1 cellular context compared by ENCODE assay signal in the genomic region with DNA sequence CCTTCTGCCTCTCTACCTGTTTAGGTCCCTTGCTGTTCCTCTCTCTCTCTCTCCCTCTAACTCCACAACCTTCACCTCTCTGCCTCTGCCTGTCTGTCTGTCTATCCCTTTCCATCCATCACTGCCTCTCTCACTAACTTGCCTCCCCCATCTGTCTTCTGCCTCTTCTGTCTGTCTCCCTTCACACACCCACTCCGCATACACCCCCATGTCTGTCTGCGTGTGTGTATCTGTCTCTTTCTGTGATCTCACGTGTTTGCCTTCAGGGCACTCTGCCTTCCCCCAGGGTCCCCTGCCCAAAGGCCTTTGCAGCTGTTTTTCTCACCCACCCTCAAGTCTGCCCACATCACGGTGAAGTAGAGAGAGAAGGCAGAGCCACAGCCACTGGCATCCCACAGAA.
A peak's percentile ranks its signal among the peaks of the same experiment; 100 is the strongest.
TF ChIP-seq lines count a peak whose summit lies in the region.

No MANE protein-coding gene starts in this region.

TF ChIP-seq in HepG2, 621 proteins besides CTCF, POLR2A, EP300 and RAD21:
- TF ChIP-seq HHEX (CRISPR knock-in tag; IDR thresholded peaks at IDR 0.05) (no peak), ZNF282 (IDR thresholded peaks at IDR 0.05; ENCODE audit: partially characterized antibody) (no peak), ARHGAP35 (CRISPR knock-in tag; IDR thresholded peaks at IDR 0.05; ENCODE audit: borderline replicate concordance) (no peak), ZSCAN22 (CRISPR knock-in tag; IDR thresholded peaks at IDR 0.05) (peak; percentile 68; the same call in 1 of the 2 replicates), SRSF1 (optimal IDR thresholded peaks at IDR 0.05; ENCODE audit: low read depth, low read length) (no peak), SP140L (CRISPR knock-in tag; IDR thresholded peaks at IDR 0.05; ENCODE audit: borderline replicate concordance) (no peak), HMGA1 (CRISPR knock-in tag; conservative IDR thresholded peaks at IDR 0.05) (no peak)
- TF ChIP-seq, protein P1, sequence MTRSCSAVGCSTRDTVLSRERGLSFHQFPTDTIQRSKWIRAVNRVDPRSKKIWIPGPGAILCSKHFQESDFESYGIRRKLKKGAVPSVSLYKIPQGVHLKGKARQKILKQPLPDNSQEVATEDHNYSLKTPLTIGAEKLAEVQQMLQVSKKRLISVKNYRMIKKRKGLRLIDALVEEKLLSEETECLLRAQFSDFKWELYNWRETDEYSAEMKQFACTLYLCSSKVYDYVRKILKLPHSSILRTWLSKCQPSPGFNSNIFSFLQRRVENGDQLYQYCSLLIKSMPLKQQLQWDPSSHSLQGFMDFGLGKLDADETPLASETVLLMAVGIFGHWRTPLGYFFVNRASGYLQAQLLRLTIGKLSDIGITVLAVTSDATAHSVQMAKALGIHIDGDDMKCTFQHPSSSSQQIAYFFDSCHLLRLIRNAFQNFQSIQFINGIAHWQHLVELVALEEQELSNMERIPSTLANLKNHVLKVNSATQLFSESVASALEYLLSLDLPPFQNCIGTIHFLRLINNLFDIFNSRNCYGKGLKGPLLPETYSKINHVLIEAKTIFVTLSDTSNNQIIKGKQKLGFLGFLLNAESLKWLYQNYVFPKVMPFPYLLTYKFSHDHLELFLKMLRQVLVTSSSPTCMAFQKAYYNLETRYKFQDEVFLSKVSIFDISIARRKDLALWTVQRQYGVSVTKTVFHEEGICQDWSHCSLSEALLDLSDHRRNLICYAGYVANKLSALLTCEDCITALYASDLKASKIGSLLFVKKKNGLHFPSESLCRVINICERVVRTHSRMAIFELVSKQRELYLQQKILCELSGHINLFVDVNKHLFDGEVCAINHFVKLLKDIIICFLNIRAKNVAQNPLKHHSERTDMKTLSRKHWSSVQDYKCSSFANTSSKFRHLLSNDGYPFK (CRISPR knock-in tag; IDR thresholded peaks at IDR 0.05; ENCODE audit: borderline replicate concordance): no peak
